21 cellular contexts compared by ENCODE assay signal in the genomic region with DNA sequence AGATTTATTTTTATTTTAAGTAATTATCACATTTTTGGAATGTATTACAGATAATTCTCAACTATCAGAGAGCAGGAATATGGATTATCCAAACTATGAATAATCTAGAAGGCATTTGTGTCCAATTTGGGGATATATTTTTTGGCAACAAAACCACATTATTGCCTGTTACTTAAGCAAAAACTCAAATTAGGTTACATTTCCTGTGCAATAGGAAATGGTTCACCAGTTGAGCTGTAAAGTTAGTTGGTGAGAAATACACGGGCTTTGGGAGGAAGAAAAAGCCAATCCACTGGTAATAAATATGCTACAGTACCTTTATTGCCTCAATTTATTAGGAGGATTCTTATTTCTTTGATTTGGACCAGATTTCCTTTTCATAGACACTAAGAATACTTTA.
A peak's percentile ranks its signal among the peaks of the same experiment; 100 is the strongest.
DNase-seq lines count a peak whose midpoint lies in the region; ATAC-seq, FAIRE-seq and TF ChIP-seq lines count a peak whose summit lies in the region.
"Had no signal": no experiment of that assay in that cellular context is flagged by ENCODE, and none has a peak within 500 bp of the region (broad histone marks: within the 10 kb centered on the region; RNA-seq: fewer than 3 reads in every experiment).

No MANE protein-coding gene starts in this region.

- H3K9ac ChIP-seq in astrocyte (ENCODE audit: low read length) = no peak overlapping the region

- CTCF ChIA-PET in activated CD4-positive, alpha-beta T cell treated with anti-CD3 and anti-CD28 coated beads for 36 hours (lab: Charles Lee) = no interaction called here

- no peaks in the 10 kb centered on the region for H3K4me1 Mint-ChIP-seq in astrocyte (ENCODE audit: low read depth, unreplicated experiment)
- H3K4me1 Mint-ChIP-seq in activated CD4-positive, alpha-beta T cell treated with anti-CD3 and anti-CD28 coated beads for 36 hours = no peaks in the 10 kb centered on the region
- H3K4me1 Mint-ChIP-seq: activated CD4-positive, alpha-beta T cell treated with anti-CD3 and anti-CD28 coated beads, Interleukin-2, amount 10 ng/mL, durations not matched to agents 7 days and 5 days had no signal

- POLR2A ChIA-PET in activated CD4-positive, alpha-beta T cell treated with anti-CD3 and anti-CD28 coated beads for 36 hours (lab: Charles Lee) = no interaction called here

- H3K36me3 Mint-ChIP-seq in astrocyte (ENCODE audit: low read depth, unreplicated experiment) = no peaks in the 10 kb centered on the region
- H3K36me3 Mint-ChIP-seq in activated CD4-positive, alpha-beta T cell treated with anti-CD3 and anti-CD28 coated beads for 36 hours (ENCODE audit: low read depth) = no peaks in the 10 kb centered on the region

- H3K9me3 ChIP-seq in astrocyte (ENCODE audit: insufficient read depth, low read depth, low read length) = no peaks in the 10 kb centered on the region
- H3K9me3 ChIP-seq: Caco-2, sigmoid colon, uterus had no signal

- no peaks in the 10 kb centered on the region for H3K27me3 Mint-ChIP-seq in astrocyte (ENCODE audit: low read depth, unreplicated experiment)
- H3K27me3 Mint-ChIP-seq in activated CD4-positive, alpha-beta T cell treated with anti-CD3 and anti-CD28 coated beads for 36 hours = no peaks in the 10 kb centered on the region
- H3K27me3 Mint-ChIP-seq: activated CD4-positive, alpha-beta T cell treated with anti-CD3 and anti-CD28 coated beads, Interleukin-2, amount 10 ng/mL, durations not matched to agents 7 days and 5 days had no signal

- no peaks in the 10 kb centered on the region for H3K79me2 ChIP-seq in astrocyte (ENCODE audit: insufficient read depth, low read length)

- no peak overlapping the region for H3K27ac ChIP-seq in astrocyte (ENCODE audit: low read depth, low read length)
- H3K27ac ChIP-seq: sigmoid colon, uterus had no signal

- no peak for FAIRE-seq in astrocyte (lab: Jason Lieb, UNC)
- FAIRE-seq: GM12892, RCC 7860 had no signal

- H4K20me1 ChIP-seq in astrocyte (ENCODE audit: insufficient read depth, low read length) = no peaks in the 10 kb centered on the region

- H3K4me3 ChIP-seq in astrocyte (ENCODE audit: insufficient read depth, low read depth, low read length) = no peak overlapping the region
- H3K4me3 ChIP-seq: sigmoid colon, uterus had no signal

- H3K4me1 ChIP-seq in astrocyte (ENCODE audit: insufficient read depth, low read length) = no peaks in the 10 kb centered on the region
- H3K4me1 ChIP-seq: Caco-2, sigmoid colon, uterus had no signal

- no peaks in the 10 kb centered on the region for H3K27me3 ChIP-seq in astrocyte (ENCODE audit: insufficient read depth, low read length)
- H3K27me3 ChIP-seq: sigmoid colon, uterus had no signal

- no peak overlapping the region for H2AFZ ChIP-seq in astrocyte (ENCODE audit: low read depth, low read length)

- peak; percentile 44 to 45 for DNase-seq in AML-193 (lab: John Stamatoyannopoulos, UW)
- DNase-seq in HS-5 (ENCODE audit: low read depth) = peak; percentile 11
- DNase-seq in astrocyte (ENCODE audit: low read depth) = peak; percentile 3
- peak; percentile 0 to 51 for DNase-seq in lung microvascular endothelial cell (ENCODE audit: low read depth in 2 of 2)
- DNase-seq in ecto neural progenitor cell (ENCODE audit: low spot score) = no peak
- DNase-seq in NK-92 treated with Interleukin-12 subunit alpha and Interleukin-12 subunit beta, amount 100 ng/mL, for 24 hours (lab: John Stamatoyannopoulos, UW) = no peak
- no peak for DNase-seq in activated CD4-positive, alpha-beta T cell treated with anti-CD3 and anti-CD28 coated beads for 36 hours
- no peak for DNase-seq in central memory CD4-positive, alpha-beta T cell
- DNase-seq: activated CD4-positive, alpha-beta T cell treated with anti-CD3 and anti-CD28 coated beads, Interleukin-2, amount 10 ng/mL, durations not matched to agents 7 days and 5 days; Caco-2; cerebellar nuclear complex; left ventricle myocardium superior; NCI-H146; NCI-H2171 treated with DMSO at 0.1 percent for 48 hours; NCI-H748 treated with DMSO at 0.1 percent for 48 hours; nucleus accumbens; sigmoid colon; stimulated activated CD4-positive, alpha-beta T cell treated with anti-CD3 and anti-CD28 coated beads, Interleukin-4, amount 100 ng/mL, for 4 hours; uterus had no signal

- intact Hi-C loops in activated CD4-positive, alpha-beta T cell treated with anti-CD3 and anti-CD28 coated beads for 36 hours (cut with DNase I, micrococcal nuclease) = no loop called here

- H3K4me3 Mint-ChIP-seq in astrocyte (ENCODE audit: unreplicated experiment) = no peak overlapping the region
- no peak overlapping the region for H3K4me3 Mint-ChIP-seq in activated CD4-positive, alpha-beta T cell treated with anti-CD3 and anti-CD28 coated beads for 36 hours
- H3K4me3 Mint-ChIP-seq: activated CD4-positive, alpha-beta T cell treated with anti-CD3 and anti-CD28 coated beads, Interleukin-2, amount 10 ng/mL, durations not matched to agents 7 days and 5 days had no signal

- no peak overlapping the region for H3K27ac Mint-ChIP-seq in astrocyte (ENCODE audit: unreplicated experiment)
- no peak overlapping the region for H3K27ac Mint-ChIP-seq in activated CD4-positive, alpha-beta T cell treated with anti-CD3 and anti-CD28 coated beads for 36 hours
- H3K27ac Mint-ChIP-seq: activated CD4-positive, alpha-beta T cell treated with anti-CD3 and anti-CD28 coated beads, Interleukin-2, amount 10 ng/mL, durations not matched to agents 7 days and 5 days had no signal

- no peaks in the 10 kb centered on the region for H3K9me3 Mint-ChIP-seq in astrocyte (ENCODE audit: unreplicated experiment)
- H3K9me3 Mint-ChIP-seq in activated CD4-positive, alpha-beta T cell treated with anti-CD3 and anti-CD28 coated beads for 36 hours (ENCODE audit: low read depth) = peaks cover 2% of the 10 kb centered on the region

- no peaks in the 10 kb centered on the region for H3K36me3 ChIP-seq in astrocyte (ENCODE audit: insufficient read depth, low read length)
- H3K36me3 ChIP-seq: sigmoid colon, uterus had no signal

- no peak for TF ChIP-seq CTCF in astrocyte (IDR thresholded peaks at IDR 0.05; ENCODE audit: insufficient read depth, low read depth, low read length)

- H3K4me2 ChIP-seq in astrocyte (ENCODE audit: low read length) = no peak overlapping the region

- ATAC-seq in activated CD4-positive, alpha-beta T cell treated with anti-CD3 and anti-CD28 coated beads for 36 hours = no peak
- ATAC-seq: left ventricle myocardium superior had no signal

Comparison
In these comparisons a context has a peak if more than half of its experiments do, and no peak if none do; other contexts are left out.
1. DNase-seq: peak in AML-193 (2 of 2), HS-5 (single experiment), astrocyte (single experiment) and lung microvascular endothelial cell (2 of 2); none in ecto neural progenitor cell (single experiment), NK-92 treated with Interleukin-12 subunit alpha and Interleukin-12 subunit beta, amount 100 ng/mL, for 24 hours (single experiment), activated CD4-positive, alpha-beta T cell treated with anti-CD3 and anti-CD28 coated beads for 36 hours (single experiment) and central memory CD4-positive, alpha-beta T cell (single experiment).